Comparison of ENCODE assay signal across 8 cellular contexts in the genomic region with DNA sequence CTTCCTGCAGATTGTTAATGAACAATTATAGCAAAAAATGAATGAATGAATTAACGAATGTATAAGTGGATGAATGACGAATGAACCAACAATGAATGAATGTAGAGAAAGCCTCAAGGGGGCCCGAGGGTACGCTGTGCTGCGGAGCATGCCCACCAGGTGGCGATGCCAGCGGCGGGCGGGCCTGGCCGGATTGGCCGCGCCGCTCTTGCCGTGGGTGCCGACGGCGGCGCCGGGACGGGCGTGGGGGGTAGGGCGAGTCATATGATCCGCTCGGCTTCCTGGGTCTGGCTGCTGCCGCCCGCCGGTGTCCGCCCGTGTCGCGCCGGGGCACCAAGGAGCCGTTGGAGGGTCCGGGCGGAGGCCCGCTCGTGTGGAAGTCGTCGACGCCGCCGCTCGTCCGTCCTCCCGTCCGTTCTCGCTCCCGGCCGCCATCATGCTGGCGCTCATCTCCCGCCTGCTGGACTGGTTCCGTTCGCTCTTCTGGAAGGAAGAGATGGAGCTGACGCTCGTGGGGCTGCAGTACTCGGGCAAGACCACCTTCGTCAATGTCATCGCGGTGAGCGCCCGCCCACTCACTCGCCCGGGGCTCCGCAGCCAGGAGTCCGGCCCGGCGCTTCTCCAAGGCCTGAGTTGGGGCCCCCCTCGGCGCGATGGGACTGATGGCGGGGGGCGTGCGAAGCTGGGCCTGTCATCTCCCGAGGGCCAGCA.
DNase-seq lines count a peak whose midpoint lies in the region; ATAC-seq lines count a peak whose summit lies in the region.

A gene (plus strand): TSS at position 263 of the 711 bp plus-strand sequence. CDS start 174 bp downstream, at position 437.

- DNase-seq in AML-193 (lab: John Stamatoyannopoulos, UW): peak; percentile 89 to 91
- peak; percentile 24 for DNase-seq in NCI-H510A treated with DMSO at 0.1 percent for 48 hours (lab: John Stamatoyannopoulos, UW)
- DNase-seq in activated CD4-positive, alpha-beta T cell treated with anti-CD3 and anti-CD28 coated beads for 4 hours: peak; percentile 88 to 91
- DNase-seq in stimulated activated CD4-positive, alpha-beta T cell treated with anti-CD3 and anti-CD28 coated beads, Interleukin-1b, Interleukin-23, amount 100 ng/mL, for 24 hours (ENCODE audit: low read depth in 4 of 4, low spot score in 1 of 4): peak; percentile 86 to 93 (median 90)

- H3K27me3 ChIP-seq in layer of hippocampus (ENCODE audit: control insufficient read depth, insufficient read depth, low read length): no peaks in the 10 kb centered on the region

- H3K27ac ChIP-seq in cingulate gyrus (ENCODE audit: low read depth, low read length): peak within 1 kb of the TSS; percentile 83
- H3K27ac ChIP-seq in layer of hippocampus (ENCODE audit: low read depth, low read length): peak within 1 kb of the TSS; percentile 91

- peak; percentile 99 for ATAC-seq in GM18909 (IDR thresholded peaks at IDR 0.05; ENCODE audit: poor library complexity, unreplicated experiment)
- ATAC-seq in HG03159 (IDR thresholded peaks at IDR 0.05; ENCODE audit: unreplicated experiment): peak; percentile 94

Comparison
In these comparisons a context has a peak if more than half of its experiments do, and no peak if none do; other contexts are left out.
1. Peak in every context shown above with its lines: DNase-seq, ATAC-seq and H3K27ac ChIP-seq.
2. DNase-seq: peak in every context shown above with its lines; median percentile 90 in AML-193; 90 in stimulated activated CD4-positive, alpha-beta T cell treated with anti-CD3 and anti-CD28 coated beads, Interleukin-1b, Interleukin-23, amount 100 ng/mL, for 24 hours; 90 in activated CD4-positive, alpha-beta T cell treated with anti-CD3 and anti-CD28 coated beads for 4 hours; 24 in NCI-H510A treated with DMSO at 0.1 percent for 48 hours.